In the genomic region with DNA sequence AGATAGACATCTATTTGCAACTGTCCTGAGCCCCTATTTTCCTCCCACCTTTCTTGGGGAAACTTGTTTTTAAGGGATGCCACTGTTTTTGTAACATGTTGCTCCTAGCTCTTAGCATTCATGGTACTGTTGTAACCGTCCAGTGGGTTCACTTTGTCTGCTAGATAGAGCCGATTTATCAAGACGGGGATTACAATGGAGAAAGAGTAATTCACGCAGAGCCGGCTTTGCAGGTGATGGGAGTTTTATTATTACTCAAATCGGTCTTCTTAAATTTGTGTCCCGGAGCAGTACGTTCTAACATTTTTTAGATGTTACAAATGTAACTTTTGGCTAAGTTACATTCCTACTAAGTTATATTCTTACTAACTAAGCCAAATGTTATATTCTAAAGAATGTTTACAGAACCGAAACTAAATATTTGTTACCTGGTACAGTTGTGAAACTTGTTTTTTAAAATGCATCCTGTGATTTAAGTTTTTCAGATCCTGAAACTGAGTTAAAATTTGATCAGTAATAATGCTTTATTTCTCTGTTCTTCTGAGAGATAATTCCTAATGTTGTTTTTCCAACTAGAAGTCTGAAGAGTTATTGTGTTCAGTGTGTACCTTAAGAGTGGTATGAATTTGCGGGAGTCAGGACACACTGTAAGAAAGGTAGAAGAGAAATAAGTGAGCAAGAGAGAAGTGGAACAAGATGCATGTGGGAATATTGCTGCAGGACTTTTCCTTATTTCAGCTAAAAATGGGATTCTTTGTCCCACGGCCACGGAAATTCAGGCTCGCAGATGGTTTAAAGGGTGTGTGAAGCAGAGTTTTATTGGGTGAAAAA, we compare ENCODE assay signal across 8 cellular contexts. TPM values are rescaled to one million over a fixed set of nuclear protein-coding genes. Genes with fewer than 3 reads are reported as not detected.
A peak's percentile ranks its signal among the peaks of the same experiment; 100 is the strongest.
DNase-seq lines count a peak whose midpoint lies in the region; TF ChIP-seq lines count a peak whose summit lies in the region.

No MANE protein-coding gene starts in this region.

- peak overlapping the region; percentile 92 for H3K4me3 Mint-ChIP-seq in T-helper 1 cell treated with Interleukin-12 subunit alpha and Interleukin-12 subunit beta and Interleukin-4 antibody, amounts not matched to agents 30 μg/mL and 1 μg/mL, for 36 hours
- peak overlapping the region; percentile 95 for H3K4me3 Mint-ChIP-seq in glutamatergic neuron (ENCODE audit: unreplicated experiment)

- TF ChIP-seq CTCF in WI38 (IDR thresholded peaks at IDR 0.05; ENCODE audit: low read depth, low read length), result no peak
- TF ChIP-seq CTCF in glutamatergic neuron (IDR thresholded peaks at IDR 0.05; ENCODE audit: partially characterized antibody, unreplicated experiment), result no peak

- H3K27me3 Mint-ChIP-seq in T-helper 1 cell treated with Interleukin-12 subunit alpha and Interleukin-12 subunit beta and Interleukin-4 antibody, amounts not matched to agents 30 μg/mL and 1 μg/mL, for 36 hours (ENCODE audit: low read depth), result peaks cover 4% of the 10 kb centered on the region
- no peaks in the 10 kb centered on the region for H3K27me3 Mint-ChIP-seq in glutamatergic neuron (ENCODE audit: unreplicated experiment)

- DNase-seq in T-helper 1 cell, result no peak
- no peak for DNase-seq in glutamatergic neuron
- no peak for DNase-seq in skeletal muscle cell (ENCODE audit: low read depth)
- DNase-seq in central memory CD4-positive, alpha-beta T cell, result no peak
- DNase-seq in NCI-H446 treated with DMSO at 0.1 percent for 48 hours (lab: John Stamatoyannopoulos, UW), result no peak
- DNase-seq in stimulated activated naive CD4-positive, alpha-beta T cell treated with Interleukin-2 at 50 U/mL for 16 hours (lab: John Stamatoyannopoulos, UW), result no peak

- peaks cover 10% of the 10 kb centered on the region for H3K9me3 Mint-ChIP-seq in T-helper 1 cell treated with Interleukin-12 subunit alpha and Interleukin-12 subunit beta and Interleukin-4 antibody, amounts not matched to agents 30 μg/mL and 1 μg/mL, for 36 hours
- H3K9me3 Mint-ChIP-seq in glutamatergic neuron (ENCODE audit: unreplicated experiment), result peaks cover 2% of the 10 kb centered on the region

- peak overlapping the region; percentile 95 for H3K27ac Mint-ChIP-seq in T-helper 1 cell treated with Interleukin-12 subunit alpha and Interleukin-12 subunit beta and Interleukin-4 antibody, amounts not matched to agents 30 μg/mL and 1 μg/mL, for 36 hours
- no peak overlapping the region for H3K27ac Mint-ChIP-seq in glutamatergic neuron (ENCODE audit: unreplicated experiment)

- peak overlapping the region; percentile 78 for H3K4me3 ChIP-seq in WI38 (ENCODE audit: low read depth, low read length)
- H3K4me3 ChIP-seq in skeletal muscle cell (ENCODE audit: low read depth, low read length), result peak overlapping the region; percentile 69

- peaks cover 55% of the 10 kb centered on the region for H3K4me1 Mint-ChIP-seq in T-helper 1 cell treated with Interleukin-12 subunit alpha and Interleukin-12 subunit beta and Interleukin-4 antibody, amounts not matched to agents 30 μg/mL and 1 μg/mL, for 36 hours (ENCODE audit: low read depth)
- peaks cover 25% of the 10 kb centered on the region for H3K4me1 Mint-ChIP-seq in glutamatergic neuron (ENCODE audit: low read depth, unreplicated experiment)

- H3K36me3 Mint-ChIP-seq in T-helper 1 cell treated with Interleukin-12 subunit alpha and Interleukin-12 subunit beta and Interleukin-4 antibody, amounts not matched to agents 30 μg/mL and 1 μg/mL, for 36 hours (ENCODE audit: low read depth), result peaks cover 48% of the 10 kb centered on the region
- peaks cover 4% of the 10 kb centered on the region for H3K36me3 Mint-ChIP-seq in glutamatergic neuron (ENCODE audit: unreplicated experiment)

RNA-seq across cellular contexts. Expression of gene CLEC2D, which starts 20.6 kb away (rescaled TPM):
- total RNA-seq in glutamatergic neuron (ENCODE audit: unreplicated experiment), result 7.2 TPM

RNA-seq across cellular contexts. Expression of gene KLRB1, which starts 41.2 kb away (rescaled TPM):
- not detected for total RNA-seq in glutamatergic neuron (ENCODE audit: unreplicated experiment)
